23 cellular contexts compared by ENCODE assay signal in the genomic region with DNA sequence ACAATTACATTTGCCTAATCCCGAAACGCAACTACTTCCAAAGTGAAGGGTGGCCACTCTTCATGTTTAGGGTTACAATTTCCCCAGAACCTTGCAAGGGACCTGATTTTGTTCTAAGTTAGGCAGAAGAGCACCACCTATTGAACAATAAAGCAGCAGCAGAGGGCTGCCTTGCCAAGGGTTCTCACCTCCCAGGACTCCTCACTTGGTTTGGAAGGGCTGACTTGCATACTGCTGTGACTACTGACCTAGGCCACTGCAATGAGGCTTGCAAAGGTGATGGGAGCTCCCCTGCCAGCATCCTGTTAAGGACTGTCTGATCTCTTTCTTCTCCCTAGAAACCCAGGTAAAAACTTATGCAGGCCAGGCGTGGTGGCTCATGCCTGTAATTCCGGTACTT. TPM values are rescaled to one million over a fixed set of nuclear protein-coding genes. Genes with fewer than 3 reads are reported as not detected.
DNase-seq lines count a peak whose midpoint lies in the region; ATAC-seq, FAIRE-seq and TF ChIP-seq lines count a peak whose summit lies in the region.
"Had no signal": no experiment of that assay in that cellular context is flagged by ENCODE, and none has a peak within 500 bp of the region (broad histone marks: within the 10 kb centered on the region; RNA-seq: fewer than 3 reads in every experiment).

No MANE protein-coding gene starts in this region.

- H3K4me1 ChIP-seq in A549, result no peaks in the 10 kb centered on the region
- no peaks in the 10 kb centered on the region for H3K4me1 ChIP-seq in NT2/D1 (ENCODE audit: insufficient read depth, insufficient read length)
- H3K4me1 ChIP-seq in endodermal cell (ENCODE audit: control insufficient read depth, insufficient read depth, low read length), result no peaks in the 10 kb centered on the region
- H3K4me1 ChIP-seq in hepatocyte (ENCODE audit: insufficient read depth), result no peaks in the 10 kb centered on the region
- H3K4me1 ChIP-seq: parathyroid adenoma, tibial artery had no signal

- H3K27me3 Mint-ChIP-seq in endodermal cell (ENCODE audit: insufficient read depth), result no peaks in the 10 kb centered on the region
- H3K27me3 Mint-ChIP-seq: activated naive CD8-positive, alpha-beta T cell treated with anti-CD3 and anti-CD28 coated beads, Interleukin-2, amount 50 U/mL, for 24 hours; brain; naive B cell had no signal

- H2AFZ ChIP-seq in hepatocyte, result no peak overlapping the region
- H2AFZ ChIP-seq: parathyroid adenoma had no signal

- no peak for TF ChIP-seq EP300 in A549 (IDR thresholded peaks at IDR 0.05)

- H3K36me3 Mint-ChIP-seq in endodermal cell (ENCODE audit: low read depth), result peaks cover 70% of the 10 kb centered on the region

- H3K27ac ChIP-seq in A549, result no peak overlapping the region
- no peak overlapping the region for H3K27ac ChIP-seq in endodermal cell (ENCODE audit: low read depth, low read length)
- H3K27ac ChIP-seq in hepatocyte, result no peak overlapping the region
- H3K27ac ChIP-seq: coronary artery, parathyroid adenoma, tibial artery had no signal

- peak; percentile 43 to 62; a peak in 2 of 6 replicates for ATAC-seq in A549
- ATAC-seq: activated naive CD8-positive, alpha-beta T cell treated with anti-CD3 and anti-CD28 coated beads, Interleukin-2, amount 50 U/mL, for 24 hours; stimulated activated naive CD8-positive, alpha-beta T cell treated with anti-CD3 and anti-CD28 coated beads, Interleukin-15, Interleukin-2, amounts not matched to agents 100 U/mL and 50 U/mL, for 24 hours had no signal

- H3K27ac Mint-ChIP-seq in endodermal cell, result peak overlapping the region; percentile 44
- H3K27ac Mint-ChIP-seq: activated naive CD8-positive, alpha-beta T cell treated with anti-CD3 and anti-CD28 coated beads, Interleukin-2, amount 50 U/mL, for 24 hours had no signal

- 89% methylated on average over 4 of the region's 4 CpGs for WGBS in A549 (ENCODE audit: missing lambda C conversion rate)
- WGBS in endodermal cell (ENCODE audit: insufficient coverage in 1 of 2, insufficient read length in 1 of 2), 2 experiments, result 93 to 97% methylated on average over 4 of the region's 4 CpGs
- WGBS in hepatocyte (ENCODE audit: low lambda C conversion rate, missing lambda C conversion rate), result 97% methylated on average over 4 of the region's 4 CpGs

- H3K4me3 Mint-ChIP-seq in endodermal cell, result no peak overlapping the region
- H3K4me3 Mint-ChIP-seq: activated naive CD8-positive, alpha-beta T cell treated with anti-CD3 and anti-CD28 coated beads, Interleukin-2, amount 50 U/mL, for 24 hours; brain; naive B cell had no signal

- peaks cover 2% of the 10 kb centered on the region for H3K4me1 Mint-ChIP-seq in endodermal cell
- H3K4me1 Mint-ChIP-seq: activated naive CD8-positive, alpha-beta T cell treated with anti-CD3 and anti-CD28 coated beads, Interleukin-2, amount 50 U/mL, for 24 hours; brain had no signal

- no peak overlapping the region for H3K4me2 ChIP-seq in A549
- no peak overlapping the region for H3K4me2 ChIP-seq in hepatocyte

- CTCF ChIA-PET in A549 (lab: Yijun Ruan, JAX), result interaction anchor here (1.0 kb wide), 1 partner anchor 211 kb away, joined by 5 read pairs; no protein-coding TSS in a partner anchor
- CTCF ChIA-PET in GM10248 (lab: Yijun Ruan, JAX), result interaction anchor here (3.1 kb wide), 1 partner anchor 211 kb away, joined by 15 read pairs; no protein-coding TSS in a partner anchor

- H3K27me3 ChIP-seq in NT2/D1 (ENCODE audit: insufficient read depth, insufficient read length) (no peaks in the 10 kb centered on the region), endodermal cell (ENCODE audit: control insufficient read depth, insufficient read depth, low read length, poor library complexity, severe bottlenecking) (no peaks in the 10 kb centered on the region), hepatocyte (no peaks in the 10 kb centered on the region)
- H3K27me3 ChIP-seq: tibial artery had no signal

- H3K36me3 ChIP-seq in NT2/D1 (ENCODE audit: insufficient read depth, insufficient read length, low read length), result peaks cover 65% of the 10 kb centered on the region
- H3K36me3 ChIP-seq in endodermal cell (ENCODE audit: control insufficient read depth, insufficient read depth, low read length), result peaks cover 73% of the 10 kb centered on the region
- H3K36me3 ChIP-seq in hepatocyte (replicated peaks; ENCODE audit: insufficient read depth, low read depth), result no peaks in the 10 kb centered on the region

- DNase-seq in A549 (ENCODE audit: low read depth in 1 of 2, low spot score in 1 of 2) (no peak), GM10248 (ENCODE audit: extremely low spot score) (no peak), NT2/D1 (ENCODE audit: low read depth, low spot score) (peak; percentile 0), endodermal cell (peak; percentile 72), NCI-H1930 (lab: John Stamatoyannopoulos, UW) (no peak), hepatocyte (ENCODE audit: low spot score) (no peak), CD1c-positive myeloid dendritic cell (ENCODE audit: extremely low spot score) (no peak), D341Med (ENCODE audit: low spot score) (no peak)
- DNase-seq: activated CD4-positive, CD25-positive, alpha-beta regulatory T cell treated with anti-CD3 and anti-CD28 coated beads, Interleukin-2, amount 50 U/mL, for 72 hours; activated effector memory CD4-positive, alpha-beta T cell treated with Interleukin-2 at 50 U/mL for 16 hours; activated naive CD8-positive, alpha-beta T cell treated with anti-CD3 and anti-CD28 coated beads, Interleukin-2, amount 50 U/mL, for 24 hours; kidney; naive B cell; NCI-H1417 treated with DMSO at 0.1 percent for 48 hours; stimulated activated CD4-positive, alpha-beta T cell treated with anti-CD3 and anti-CD28 coated beads, Interleukin-1b, Interleukin-23, amount 100 ng/mL, for 48 hours; stimulated activated naive CD8-positive, alpha-beta T cell treated with anti-CD3 and anti-CD28 coated beads, Interleukin-15, Interleukin-2, amounts not matched to agents 100 U/mL and 50 U/mL, for 24 hours; T-helper 9 cell; tibial artery had no signal

- H3K9ac ChIP-seq in NT2/D1 (ENCODE audit: insufficient read length, low read depth) (no peak overlapping the region), endodermal cell (ENCODE audit: extremely low read depth, low read length, poor library complexity, severe bottlenecking) (no peak overlapping the region)
- H3K9ac ChIP-seq: parathyroid adenoma had no signal

- no peak for TF ChIP-seq POLR2A in A549 (IDR thresholded peaks at IDR 0.05; ENCODE audit: low read length)

- H3K79me2 ChIP-seq in hepatocyte, result no peaks in the 10 kb centered on the region
- H3K79me2 ChIP-seq: parathyroid adenoma had no signal

- H3K9me3 Mint-ChIP-seq in endodermal cell, result peaks cover 11% of the 10 kb centered on the region
- H3K9me3 Mint-ChIP-seq: activated naive CD8-positive, alpha-beta T cell treated with anti-CD3 and anti-CD28 coated beads, Interleukin-2, amount 50 U/mL, for 24 hours had no signal

- H3K9me3 ChIP-seq in A549, result no peaks in the 10 kb centered on the region
- H3K9me3 ChIP-seq in NT2/D1 (ENCODE audit: insufficient read depth, low read length), result peaks cover 15% of the 10 kb centered on the region
- peaks cover 11% of the 10 kb centered on the region for H3K9me3 ChIP-seq in endodermal cell (ENCODE audit: control insufficient read depth, low read length)
- H3K9me3 ChIP-seq in hepatocyte (ENCODE audit: low read depth), result no peaks in the 10 kb centered on the region
- H3K9me3 ChIP-seq: tibial artery had no signal

- H3K9me2 ChIP-seq in hepatocyte (replicated peaks; ENCODE audit: insufficient read depth), result no peaks in the 10 kb centered on the region

- no peak for TF ChIP-seq CTCF in A549 (IDR thresholded peaks at IDR 0.05)
- TF ChIP-seq CTCF in GM10248 (IDR thresholded peaks at IDR 0.05; ENCODE audit: control extremely low read depth, extremely low read depth, low read depth, missing control alignments), result peak; percentile 16
- TF ChIP-seq CTCF in endodermal cell (conservative IDR thresholded peaks at IDR 0.05), result peak; percentile 49
- no peak for TF ChIP-seq CTCF in hepatocyte (IDR thresholded peaks at IDR 0.05; ENCODE audit: poor library complexity)

- no peak for TF ChIP-seq RAD21 in A549 (conservative IDR thresholded peaks at IDR 0.05 in 1 of 2, IDR thresholded peaks at IDR 0.05 in 1 of 2)

- H3K4me3 ChIP-seq in A549, result no peak overlapping the region
- H3K4me3 ChIP-seq in NT2/D1 (ENCODE audit: insufficient read length, low read depth), result no peak overlapping the region
- H3K4me3 ChIP-seq in endodermal cell (ENCODE audit: low read length), result no peak overlapping the region
- H3K4me3 ChIP-seq in hepatocyte, result no peak overlapping the region
- H3K4me3 ChIP-seq: coronary artery, tibial artery had no signal

- no peak for FAIRE-seq in A549 (lab: Jason Lieb, UNC)
- FAIRE-seq: kidney had no signal

- POLR2A ChIA-PET in A549 (lab: Yijun Ruan, JAX) (no interaction called here), GM10248 (lab: Yijun Ruan, JAX) (interaction anchor here (1.4 kb wide), 1 partner anchor 14 kb away, joined by 4 read pairs; a partner anchor contains a TSS)

- no peaks in the 10 kb centered on the region for H4K20me1 ChIP-seq in hepatocyte (ENCODE audit: insufficient read depth, poor library complexity, severe bottlenecking)

RNA-seq across cellular contexts. Expression of a gene that starts 14.2 kb away (rescaled TPM):
- polyA plus RNA-seq in A549 (2011; rRNA removed), result 28.5 and 32.4 TPM in 2 replicates
- 14.6 and 17.3 TPM in 2 replicates for polyA plus RNA-seq in A549 (2012; cell fraction: cytosol; rRNA removed)
- polyA plus RNA-seq in A549 (2012; cell fraction: nucleus; rRNA removed), result 29.3 and 34.7 TPM in 2 replicates
- 15.7 to 16.0 TPM (median 15.8 TPM) in 3 replicates for polyA plus RNA-seq in A549 (2017; fragmentation: RNase III; extraction: RNeasy Plus Mini Kit Qiagen cat#74134 plus additional on column Dnase treatment)
- polyA minus RNA-seq in A549 (2011; rRNA and poly(A)+ RNA removed), result 67.6 and 73.6 TPM in 2 replicates
- 10 to 100 TPM; 69.0 to 78.3 TPM for total RNA-seq in endodermal cell
- 34.6 TPM for polyA plus RNA-seq in endodermal cell (2013, experiment 1 of 2)
- polyA plus RNA-seq in endodermal cell (2013, experiment 2 of 2), result 34.8 TPM
- total RNA-seq in hepatocyte, result 35.8 and 37.7 TPM in 2 replicates
- 11.9 and 17.2 TPM in 2 replicates for polyA plus RNA-seq in hepatocyte

RNA-seq across cellular contexts. Expression of a gene that starts 24.8 kb away (rescaled TPM):
- polyA plus RNA-seq in A549 (2011; rRNA removed), result 13.9 and 14.9 TPM in 2 replicates
- polyA plus RNA-seq in A549 (2012; cell fraction: cytosol; rRNA removed), result 13.7 and 15.9 TPM in 2 replicates
- 11.3 and 13.9 TPM in 2 replicates for polyA plus RNA-seq in A549 (2012; cell fraction: nucleus; rRNA removed)
- 9.9 to 11.4 TPM (median 10.8 TPM) in 3 replicates for polyA plus RNA-seq in A549 (2017; fragmentation: RNase III; extraction: RNeasy Plus Mini Kit Qiagen cat#74134 plus additional on column Dnase treatment)
- 31.1 and 33.3 TPM in 2 replicates for polyA minus RNA-seq in A549 (2011; rRNA and poly(A)+ RNA removed)
- 10 to 100 TPM; 12.9 to 15.9 TPM for total RNA-seq in endodermal cell
- 16.4 TPM for polyA plus RNA-seq in endodermal cell (2013, experiment 1 of 2)
- 12.8 TPM for polyA plus RNA-seq in endodermal cell (2013, experiment 2 of 2)
- 9.1 and 9.8 TPM in 2 replicates for total RNA-seq in hepatocyte
- 15.5 and 18.3 TPM in 2 replicates for polyA plus RNA-seq in hepatocyte

RNA-seq across cellular contexts. Expression of a gene that starts 59.0 kb away (rescaled TPM):
- not detected in 2 replicates for polyA plus RNA-seq in A549 (2011; rRNA removed)
- not detected in 2 replicates for polyA plus RNA-seq in A549 (2012; cell fraction: cytosol; rRNA removed)
- not detected in 2 replicates for polyA plus RNA-seq in A549 (2012; cell fraction: nucleus; rRNA removed)
- not detected in 3 replicates for polyA plus RNA-seq in A549 (2017; fragmentation: RNase III; extraction: RNeasy Plus Mini Kit Qiagen cat#74134 plus additional on column Dnase treatment)
- not detected in 2 replicates for polyA minus RNA-seq in A549 (2011; rRNA and poly(A)+ RNA removed)
- total RNA-seq in endodermal cell, result not detected
- 0.14 TPM for polyA plus RNA-seq in endodermal cell (2013, experiment 1 of 2)
- polyA plus RNA-seq in endodermal cell (2013, experiment 2 of 2), result not detected
- total RNA-seq in hepatocyte, result 19.7 and 25.6 TPM in 2 replicates
- 37.2 and 50.5 TPM in 2 replicates for polyA plus RNA-seq in hepatocyte
- total RNA-seq: NCI-H460, SK-MEL-5 had no signal

Comparison
In these comparisons a context has a peak if more than half of its experiments do, and no peak if none do; other contexts are left out.
1. DNase-seq: peak in NT2/D1 (single experiment) and endodermal cell (single experiment); none in A549 (0 of 2), GM10248 (single experiment), NCI-H1930 (0 of 2), hepatocyte (single experiment), CD1c-positive myeloid dendritic cell (single experiment) and D341Med (single experiment).
2. CTCF ChIP-seq: peak in GM10248 (single experiment) and endodermal cell (single experiment); none in A549 (single experiment) and hepatocyte (single experiment).
3. RNA of a gene that starts 59.0 kb away (total RNA-seq): 19.7 to 25.6 TPM in hepatocyte; not detected in endodermal cell; every median in the first group is over 10 times any median in the second.